5 cellular contexts compared by ENCODE assay signal in the genomic region with DNA sequence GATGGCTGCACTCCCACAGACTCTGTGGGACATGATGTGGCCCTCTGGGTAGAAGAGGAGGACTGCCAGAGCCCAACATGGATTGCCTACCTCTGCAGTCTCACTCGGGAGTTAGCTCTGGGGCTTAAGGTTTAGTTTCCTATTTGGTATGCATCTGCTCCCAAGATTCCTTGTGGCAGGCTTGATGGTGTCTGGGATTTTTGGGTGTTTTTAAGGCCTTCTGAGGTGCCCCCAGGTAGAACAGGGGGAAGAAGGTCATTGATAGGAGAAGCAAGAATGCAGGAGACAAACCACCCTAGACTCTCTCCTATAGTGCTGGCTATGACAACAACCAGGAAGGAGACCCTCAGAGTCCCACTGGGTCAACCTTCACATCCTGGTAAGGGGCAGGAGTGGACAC. TPM values are rescaled to one million over a fixed set of nuclear protein-coding genes. Genes with fewer than 3 reads are reported as not detected.
"Had no signal": no experiment of that assay in that cellular context is flagged by ENCODE, and none has a peak within 500 bp of the region (broad histone marks: within the 10 kb centered on the region; RNA-seq: fewer than 3 reads in every experiment).

No MANE protein-coding gene starts in this region.

- DNase-seq: H9, HCEC 1CT, IMR-90 had no signal

- ATAC-seq: GM23338 had no signal

- H3K27ac Mint-ChIP-seq: GM23338 had no signal

- H3K4me3 Mint-ChIP-seq: GM23338, H9 had no signal

- H3K9me3 Mint-ChIP-seq: GM23338 had no signal

- H3K4me3 ChIP-seq: GM23338 had no signal

RNA-seq across cellular contexts. Expression of a gene that starts 46.7 kb away (rescaled TPM):
- total RNA-seq: GM23338, HT-29, IMR-90 had no signal
- polyA plus RNA-seq: IMR-90 had no signal
